In the genomic region with DNA sequence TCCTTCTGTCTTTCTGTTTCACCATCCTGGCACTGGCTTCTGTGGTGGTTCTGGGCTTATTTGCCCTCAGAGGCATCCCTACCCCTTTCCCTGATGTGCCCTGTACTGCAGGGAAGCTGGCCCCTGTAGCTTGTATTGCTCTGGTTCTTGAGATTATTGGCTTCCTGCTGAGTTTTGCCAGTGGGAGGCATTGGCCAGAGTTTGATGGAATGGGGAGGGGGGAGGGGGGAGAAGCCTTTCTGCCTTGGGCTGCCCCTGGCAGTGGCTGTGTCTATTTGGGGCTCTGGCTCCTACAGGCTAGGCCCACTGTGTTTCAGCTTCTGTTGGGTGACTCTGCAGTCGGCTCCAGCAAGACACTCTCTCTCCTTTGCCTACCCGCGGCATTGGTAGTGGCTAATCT, we compare ENCODE assay signal across 19 cellular contexts. TPM values are rescaled to one million over a fixed set of nuclear protein-coding genes. Genes with fewer than 3 reads are reported as not detected.
DNase-seq lines count a peak whose midpoint lies in the region; ATAC-seq and TF ChIP-seq lines count a peak whose summit lies in the region.
"Had no signal": no experiment of that assay in that cellular context is flagged by ENCODE, and none has a peak within 500 bp of the region (broad histone marks: within the 10 kb centered on the region; RNA-seq: fewer than 3 reads in every experiment).

No MANE protein-coding gene starts in this region.

- CTCF ChIA-PET in HEK293T (lab: Yijun Ruan, JAX), result no interaction called here
- CTCF ChIA-PET in WTC11 (lab: Charles Lee), result interaction anchor here (0.5 to 1.5 kb wide), 6 partner anchors 8 to 409 kb away, joined by 3 to 4 read pairs (median 3); no protein-coding TSS in a partner anchor

- ATAC-seq in WTC11 (peak; percentile 65), natural killer cell (peak in 1 of 3 donors; percentile 89), HG02981 (IDR thresholded peaks at IDR 0.05; ENCODE audit: unreplicated experiment) (no peak)

- H3K4me3 Mint-ChIP-seq in WTC11, result no peak overlapping the region
- H3K4me3 Mint-ChIP-seq in natural killer cell, result peak overlapping the region; percentile 49
- H3K4me3 Mint-ChIP-seq: CD8-positive, alpha-beta memory T cell had no signal

- peaks cover 12% of the 10 kb centered on the region for H3K9me3 Mint-ChIP-seq in WTC11
- H3K9me3 Mint-ChIP-seq in natural killer cell, result no peaks in the 10 kb centered on the region

- intact Hi-C loops in natural killer cell (cut with micrococcal nuclease), result no loop called here

- POLR2A ChIA-PET in HEK293T (lab: Yijun Ruan, JAX) (no interaction called here), WTC11 (lab: Charles Lee) (interaction anchor here (0.6 kb wide), 1 partner anchor 59 kb away, joined by 4 read pairs; no protein-coding TSS in a partner anchor)

- H3K27me3 Mint-ChIP-seq in WTC11 (ENCODE audit: low read depth) (no peaks in the 10 kb centered on the region), natural killer cell (ENCODE audit: low read depth in 2 of 2) (peaks cover 3 to 8% of the 10 kb centered on the region in 2 donors)
- H3K27me3 Mint-ChIP-seq: CD8-positive, alpha-beta memory T cell had no signal

- H3K4me1 Mint-ChIP-seq in WTC11 (peaks cover 26% of the 10 kb centered on the region), natural killer cell (peaks cover 20 to 35% of the 10 kb centered on the region in 2 donors)
- H3K4me1 Mint-ChIP-seq: CD8-positive, alpha-beta memory T cell had no signal

- H3K27ac Mint-ChIP-seq in WTC11 (no peak overlapping the region), natural killer cell (no peak overlapping the region)
- H3K27ac Mint-ChIP-seq: CD8-positive, alpha-beta memory T cell had no signal

- TF ChIP-seq CTCF in WTC11 (IDR thresholded peaks at IDR 0.05) (no peak), natural killer cell (IDR thresholded peaks at IDR 0.05) (no peak)

- DNase-seq in NCI-H1092 treated with DMSO at 0.1 percent for 48 hours (lab: John Stamatoyannopoulos, UW), result peak; percentile 56
- DNase-seq in NCI-H1092 (lab: John Stamatoyannopoulos, UW), result no peak
- peak; percentile 29 for DNase-seq in HEK293T (ENCODE audit: extremely low spot score)
- no peak for DNase-seq in WTC11 (ENCODE audit: low spot score)
- DNase-seq in natural killer cell, result no peak
- no peak for DNase-seq in T1000 (lab: John Stamatoyannopoulos, UW)
- no peak for DNase-seq in NCI-H1417 treated with DMSO at 0.1 percent for 48 hours (lab: John Stamatoyannopoulos, UW)
- DNase-seq: 8988T; CD8-positive, alpha-beta memory T cell; GF-D8; IMR-90; Karpas-422; MM.1S; NCI-H1105 treated with DMSO at 0.1 percent for 48 hours; NCI-H1930; NCI-H2171; NCI-H524 treated with DMSO at 0.1 percent for 48 hours; RPMI8226 had no signal

- peaks cover 8% of the 10 kb centered on the region for H3K36me3 Mint-ChIP-seq in WTC11
- no peaks in the 10 kb centered on the region for H3K36me3 Mint-ChIP-seq in natural killer cell
- H3K36me3 Mint-ChIP-seq: CD8-positive, alpha-beta memory T cell had no signal

TF ChIP-seq in HEK293T, 16 proteins besides CTCF, POLR2A, EP300 and RAD21:
- no peak for TF ChIP-seq BHLHE40 (IDR thresholded peaks at IDR 0.05; ENCODE audit: borderline replicate concordance)
- TF ChIP-seq, protein P1, sequence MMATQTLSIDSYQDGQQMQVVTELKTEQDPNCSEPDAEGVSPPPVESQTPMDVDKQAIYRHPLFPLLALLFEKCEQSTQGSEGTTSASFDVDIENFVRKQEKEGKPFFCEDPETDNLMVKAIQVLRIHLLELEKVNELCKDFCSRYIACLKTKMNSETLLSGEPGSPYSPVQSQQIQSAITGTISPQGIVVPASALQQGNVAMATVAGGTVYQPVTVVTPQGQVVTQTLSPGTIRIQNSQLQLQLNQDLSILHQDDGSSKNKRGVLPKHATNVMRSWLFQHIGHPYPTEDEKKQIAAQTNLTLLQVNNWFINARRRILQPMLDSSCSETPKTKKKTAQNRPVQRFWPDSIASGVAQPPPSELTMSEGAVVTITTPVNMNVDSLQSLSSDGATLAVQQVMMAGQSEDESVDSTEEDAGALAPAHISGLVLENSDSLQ (IDR thresholded peaks at IDR 0.05), result no peak
- TF ChIP-seq ZNF384 (IDR thresholded peaks at IDR 0.05), result no peak
- TF ChIP-seq HDGF (IDR thresholded peaks at IDR 0.05; ENCODE audit: borderline replicate concordance), result no peak
- no peak for TF ChIP-seq ELF4 (IDR thresholded peaks at IDR 0.05)
- no peak for TF ChIP-seq FOXM1 (IDR thresholded peaks at IDR 0.05; ENCODE audit: borderline replicate concordance)
- TF ChIP-seq FOXK2 (IDR thresholded peaks at IDR 0.05), result no peak
- no peak for TF ChIP-seq ARNT (IDR thresholded peaks at IDR 0.05)
- TF ChIP-seq TARDBP (IDR thresholded peaks at IDR 0.05), result no peak
- no peak for TF ChIP-seq SUZ12 (IDR thresholded peaks at IDR 0.05)
- no peak for TF ChIP-seq CTBP1 (IDR thresholded peaks at IDR 0.05; ENCODE audit: borderline replicate concordance)
- TF ChIP-seq FOXA1 (IDR thresholded peaks at IDR 0.05), result no peak
- TF ChIP-seq SP1 (IDR thresholded peaks at IDR 0.05), result no peak
- no peak for TF ChIP-seq LEF1 (IDR thresholded peaks at IDR 0.05; ENCODE audit: borderline replicate concordance)
TF ChIP-seq in HEK293T: peak in this region for 0.

TF ChIP-seq in WTC11, 78 proteins besides CTCF, POLR2A, EP300 and RAD21:
- TF ChIP-seq, protein P2, sequence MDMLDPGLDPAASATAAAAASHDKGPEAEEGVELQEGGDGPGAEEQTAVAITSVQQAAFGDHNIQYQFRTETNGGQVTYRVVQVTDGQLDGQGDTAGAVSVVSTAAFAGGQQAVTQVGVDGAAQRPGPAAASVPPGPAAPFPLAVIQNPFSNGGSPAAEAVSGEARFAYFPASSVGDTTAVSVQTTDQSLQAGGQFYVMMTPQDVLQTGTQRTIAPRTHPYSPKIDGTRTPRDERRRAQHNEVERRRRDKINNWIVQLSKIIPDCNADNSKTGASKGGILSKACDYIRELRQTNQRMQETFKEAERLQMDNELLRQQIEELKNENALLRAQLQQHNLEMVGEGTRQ (CRISPR knock-in tag; IDR thresholded peaks at IDR 0.05), result no peak
- TF ChIP-seq ZNF423 (CRISPR knock-in tag; IDR thresholded peaks at IDR 0.05), result peak; percentile 58; the same call in 1 of the 2 replicates

RNA-seq across cellular contexts. Expression of gene SEMA6D, which starts 41.6 kb away (rescaled TPM):
- total RNA-seq in WTC11 (2021) (0.98 to 2.6 TPM (median 2.0 TPM) in 3 replicates), natural killer cell (not detected)
- total RNA-seq: CD8-positive, alpha-beta memory T cell had no signal

Comparison
In these comparisons a context has a peak if more than half of its experiments do, and no peak if none do; other contexts are left out.
1. DNase-seq: peak in NCI-H1092 treated with DMSO at 0.1 percent for 48 hours (single experiment) and HEK293T (single experiment); none in NCI-H1092 (single experiment), WTC11 (single experiment), natural killer cell (single experiment), T1000 (single experiment) and NCI-H1417 treated with DMSO at 0.1 percent for 48 hours (single experiment).